Comparison of ENCODE assay signal across 20 cellular contexts in genomic region chr3:155646554-155647189, GRCh38.
DNase-seq lines count a peak whose midpoint lies in the region; ATAC-seq and TF ChIP-seq lines count a peak whose summit lies in the region.
"Had no signal": no experiment of that assay in that cellular context is flagged by ENCODE, and none has a peak within 500 bp of the region (broad histone marks: within the 10 kb centered on the region; RNA-seq: fewer than 3 reads in every experiment).

No MANE protein-coding gene starts in this region.

- H3K27me3 ChIP-seq in cardiac muscle cell (no peaks in the 10 kb centered on the region), mucosa of stomach (ENCODE audit: control insufficient read depth, insufficient read depth, low read length) (no peaks in the 10 kb centered on the region), thymus (ENCODE audit: control insufficient read depth, insufficient read depth) (no peaks in the 10 kb centered on the region), mesenchymal stem cell (ENCODE audit: control insufficient read depth in 1 of 2, insufficient read depth in 1 of 2, low read length in 2 of 2) (no peaks in the 10 kb centered on the region), right atrium auricular region (no peaks in the 10 kb centered on the region)
- H3K27me3 ChIP-seq: MG63 had no signal

- H3K23ac ChIP-seq in mesenchymal stem cell (ENCODE audit: low read length in 2 of 2), result no peak overlapping the region

- H3K27ac ChIP-seq in cardiac muscle cell, result peak overlapping the region; percentile 13
- H3K27ac ChIP-seq in SK-N-MC, result peak overlapping the region; percentile 74
- H3K27ac ChIP-seq in thymus (ENCODE audit: low read depth), result peak overlapping the region; percentile 58
- H3K27ac ChIP-seq in mesenchymal stem cell (ENCODE audit: low read length, poor library complexity, severe bottlenecking), result no peak overlapping the region
- no peak overlapping the region for H3K27ac ChIP-seq in right atrium auricular region

- no peak overlapping the region for H3K4me2 ChIP-seq in mesenchymal stem cell (ENCODE audit: low read length, poor library complexity, severe bottlenecking)

- H4K8ac ChIP-seq in mesenchymal stem cell (ENCODE audit: low read length), result no peak overlapping the region

- H2BK5ac ChIP-seq in mesenchymal stem cell (ENCODE audit: low read depth, low read length, poor library complexity, severe bottlenecking), result no peak overlapping the region

- H3K79me1 ChIP-seq in mesenchymal stem cell (replicated peaks; ENCODE audit: low read length, poor library complexity, severe bottlenecking), result no peaks in the 10 kb centered on the region

- intact Hi-C loops in Right ventricle myocardium superior (cut with DNase I), result no loop called here

- no peaks in the 10 kb centered on the region for H3K9me3 ChIP-seq in cardiac muscle cell (ENCODE audit: low read depth)
- H3K9me3 ChIP-seq in SK-N-MC (ENCODE audit: low read depth, low read length), result no peaks in the 10 kb centered on the region
- H3K9me3 ChIP-seq in mucosa of stomach (ENCODE audit: control insufficient read depth, low read length), result no peaks in the 10 kb centered on the region
- no peaks in the 10 kb centered on the region for H3K9me3 ChIP-seq in thymus (ENCODE audit: control insufficient read depth)
- no peaks in the 10 kb centered on the region for H3K9me3 ChIP-seq in mesenchymal stem cell (ENCODE audit: control insufficient read depth, low read length)
- H3K9me3 ChIP-seq in right atrium auricular region, result no peaks in the 10 kb centered on the region
- H3K9me3 ChIP-seq: BE2C had no signal

- H3K4ac ChIP-seq in mesenchymal stem cell (ENCODE audit: low read depth in 1 of 2, low read length in 2 of 2), result no peak overlapping the region

- H4K91ac ChIP-seq in mesenchymal stem cell (ENCODE audit: low read length), result no peak overlapping the region

- H2BK15ac ChIP-seq in mesenchymal stem cell (ENCODE audit: low read depth, poor library complexity, severe bottlenecking), result no peak overlapping the region

- no peak for DNase-seq in cardiac muscle cell (ENCODE audit: low read depth in 1 of 2, low spot score in 1 of 2)
- DNase-seq in Right ventricle myocardium superior, result no peak
- DNase-seq in SK-N-MC (ENCODE audit: low read depth, low spot score), result no peak
- no peak for DNase-seq in mesenchymal stem cell
- no peak for DNase-seq in NCI-H1092 (lab: John Stamatoyannopoulos, UW)
- no peak for DNase-seq in right atrium auricular region (ENCODE audit: low spot score)
- DNase-seq: 8988T; BE2C; CD4-positive, alpha-beta T cell; GOT3; Karpas-422; MG63; NCI-H1105 treated with DMSO at 0.1 percent for 48 hours; NCI-H1694; NCI-H510A; NCI-H774; SHP77 treated with DMSO at 0.1 percent for 48 hours had no signal

- 36% methylated on average over 3 of the region's 3 CpGs for WGBS in thymus
- WGBS in mesenchymal stem cell, result 100% methylated on average over 1 of the region's 3 CpGs

- ATAC-seq in Right ventricle myocardium superior (ENCODE audit: poor library complexity), result no peak
- ATAC-seq: SK-N-SH treated with all-trans-retinoic acid at 6 μM for 48 hours had no signal

- no peak for TF ChIP-seq CTCF in cardiac muscle cell (IDR thresholded peaks at IDR 0.05; ENCODE audit: low read depth, low read length)
- TF ChIP-seq CTCF in right atrium auricular region (IDR thresholded peaks at IDR 0.05), result no peak

- H3K4me3 ChIP-seq in cardiac muscle cell, result no peak overlapping the region
- H3K4me3 ChIP-seq in SK-N-MC, result peak overlapping the region; percentile 45
- peak overlapping the region; percentile 0 for H3K4me3 ChIP-seq in mucosa of stomach (ENCODE audit: low read length)
- H3K4me3 ChIP-seq in thymus (ENCODE audit: low read length), result no peak overlapping the region
- no peak overlapping the region for H3K4me3 ChIP-seq in mesenchymal stem cell (ENCODE audit: insufficient read depth in 1 of 2, low read depth in 1 of 2, low read length in 2 of 2)
- no peak overlapping the region for H3K4me3 ChIP-seq in right atrium auricular region
- H3K4me3 ChIP-seq: MG63 had no signal

- H3K14ac ChIP-seq in mesenchymal stem cell (ENCODE audit: low read length in 2 of 2), result no peak overlapping the region

- no peak overlapping the region for H2BK12ac ChIP-seq in mesenchymal stem cell (ENCODE audit: low read length in 2 of 2)

- peak overlapping the region; percentile 1 for H3K9ac ChIP-seq in SK-N-MC (ENCODE audit: insufficient read length)
- H3K9ac ChIP-seq in mucosa of stomach (ENCODE audit: low read length), result peak overlapping the region; percentile 27
- no peak overlapping the region for H3K9ac ChIP-seq in mesenchymal stem cell (ENCODE audit: low read length)

- no peak overlapping the region for H2AFZ ChIP-seq in mesenchymal stem cell (ENCODE audit: low read depth, low read length)

- H3K4me1 ChIP-seq in cardiac muscle cell (ENCODE audit: low read depth) (peaks cover 4% of the 10 kb centered on the region), mucosa of stomach (ENCODE audit: control insufficient read depth, insufficient read depth, low read length) (peaks cover 48% of the 10 kb centered on the region), thymus (ENCODE audit: control insufficient read depth, insufficient read depth, low read length) (peaks cover 17% of the 10 kb centered on the region), mesenchymal stem cell (ENCODE audit: control insufficient read depth, insufficient read depth, low read depth, low read length) (no peaks in the 10 kb centered on the region), right atrium auricular region (no peaks in the 10 kb centered on the region)
- H3K4me1 ChIP-seq: BE2C had no signal

- no peak overlapping the region for H3K18ac ChIP-seq in mesenchymal stem cell (ENCODE audit: low read depth in 1 of 2, low read length in 2 of 2)

- H3K36me3 ChIP-seq in cardiac muscle cell (no peaks in the 10 kb centered on the region), SK-N-MC (ENCODE audit: insufficient read depth, low read length) (no peaks in the 10 kb centered on the region), mucosa of stomach (ENCODE audit: control insufficient read depth, insufficient read depth, low read length) (no peaks in the 10 kb centered on the region), thymus (ENCODE audit: control insufficient read depth, insufficient read depth) (no peaks in the 10 kb centered on the region), mesenchymal stem cell (ENCODE audit: control insufficient read depth in 1 of 2, insufficient read depth in 2 of 2, low read depth in 1 of 2, low read length in 2 of 2) (no peaks in the 10 kb centered on the region), right atrium auricular region (no peaks in the 10 kb centered on the region)
- H3K36me3 ChIP-seq: BE2C, MG63 had no signal

- H2BK120ac ChIP-seq in mesenchymal stem cell (ENCODE audit: low read depth, low read length), result no peak overlapping the region

- H2AK5ac ChIP-seq in mesenchymal stem cell (ENCODE audit: low read length, severe bottlenecking), result no peak overlapping the region

Comparison
In these comparisons a context has a peak if more than half of its experiments do, and no peak if none do; other contexts are left out.
1. H3K27ac ChIP-seq: peak in cardiac muscle cell (single experiment), SK-N-MC (single experiment) and thymus (single experiment); none in mesenchymal stem cell (single experiment) and right atrium auricular region (0 of 2).
2. H3K4me3 ChIP-seq: peak in SK-N-MC (single experiment) and mucosa of stomach (single experiment); none in cardiac muscle cell (single experiment), thymus (single experiment), mesenchymal stem cell (0 of 2) and right atrium auricular region (0 of 2).